ENCODE assay signal across 9 cellular contexts in genomic region chr19:38250821-38251563, GRCh38. TPM values are rescaled to one million over a fixed set of nuclear protein-coding genes. Genes with fewer than 3 reads are reported as not detected.
DNase-seq lines count a peak whose midpoint lies in the region; ATAC-seq, FAIRE-seq and TF ChIP-seq lines count a peak whose summit lies in the region.
"Had no signal": no experiment of that assay in that cellular context is flagged by ENCODE, and none has a peak within 500 bp of the region (broad histone marks: within the 10 kb centered on the region; RNA-seq: fewer than 3 reads in every experiment).

No MANE protein-coding gene starts in this region.

- peak; percentile 91 for DNase-seq in coronary artery (ENCODE audit: low spot score)
- DNase-seq in HepG2 (ENCODE audit: low spot score), result peak; percentile 82
- DNase-seq in spleen, result peak; percentile 84
- DNase-seq in H4 (ENCODE audit: low spot score), result no peak
- DNase-seq in HK-2 (ENCODE audit: unreplicated experiment), result no peak
- no peak for DNase-seq in Kasumi-1 (lab: John Stamatoyannopoulos, UW)

- H2AFZ ChIP-seq in Loucy (ENCODE audit: low read length) (peak overlapping the region; percentile 68; the same call in 1 of the 2 replicates), HepG2 (ENCODE audit: low read length) (no peak overlapping the region)

- no peaks in the 10 kb centered on the region for H3K79me2 ChIP-seq in Loucy (ENCODE audit: insufficient read depth, low read length)
- H3K79me2 ChIP-seq in HepG2 (ENCODE audit: insufficient read depth, low read length), result no peaks in the 10 kb centered on the region

- CTCF ChIA-PET in HepG2 (lab: Yijun Ruan, JAX; ENCODE audit: low intra/inter-chr PET ratio, low total read pairs), result no interaction called here

- TF ChIP-seq RAD21 in HepG2 (CRISPR knock-in tag; IDR thresholded peaks at IDR 0.05), result no peak

- TF ChIP-seq POLR2A in HepG2 (IDR thresholded peaks at IDR 0.05; ENCODE audit: insufficient read depth in 1 of 2, low read depth in 2 of 2, low read length in 2 of 2) (no peak), spleen (IDR thresholded peaks at IDR 0.05) (no peak)

- no peaks in the 10 kb centered on the region for H3F3A ChIP-seq in Loucy (ENCODE audit: low read depth)

- no peaks in the 10 kb centered on the region for H3K9me2 ChIP-seq in Loucy (replicated peaks; ENCODE audit: low read depth, low read length)

- no peak overlapping the region for H3K9ac ChIP-seq in Loucy (ENCODE audit: low read depth, low read length, poor library complexity, severe bottlenecking)
- H3K9ac ChIP-seq in HepG2 (ENCODE audit: insufficient read depth, low read depth, low read length), result 0 out of 2 replicates have a peak overlapping the region, but pooled peaks have one; percentile 1

- H3K27ac ChIP-seq in coronary artery (peak overlapping the region; percentile 85 to 97), HepG2 (ENCODE audit: extremely low read length, insufficient read depth, low read length) (no peak overlapping the region), spleen (peak overlapping the region; percentile 42 to 91 (median 82))
- H3K27ac ChIP-seq: HL-60 had no signal

- WGBS in HepG2 (ENCODE audit: low lambda C conversion rate), result 2% methylated on average over 13 of the region's 18 CpGs
- 51 to 85% (median 63%) methylated on average over 18 of the region's 18 CpGs for WGBS in spleen, 5 donors

- FAIRE-seq in HepG2 (lab: Jason Lieb, UNC), result peak; percentile 88

- intact Hi-C loops in HepG2 (cut with micrococcal nuclease; ENCODE audit: unreplicated experiment) (loop anchor here (5.0 kb wide), 1 partner anchor 71 kb away; no protein-coding TSS in a partner anchor), spleen (cut with DNase I; ENCODE audit: low total_unique reads) (no loop called here)

- H3K36me3 ChIP-seq in Loucy (ENCODE audit: insufficient read depth, low read length) (no peaks in the 10 kb centered on the region), HepG2 (replicated peaks in 1 of 2; ENCODE audit: control insufficient read depth in 1 of 2, insufficient read depth in 2 of 2, low read length in 2 of 2) (no peaks in the 10 kb centered on the region), spleen (no peaks in the 10 kb centered on the region)

- peak in 1 of 2 experiments; percentile 79; a peak in 2 of 4 replicates for TF ChIP-seq EP300 in HepG2 (IDR thresholded peaks at IDR 0.05; ENCODE audit: low read depth in 2 of 2, low read length in 2 of 2)
- TF ChIP-seq EP300 in HepG2 (CRISPR knock-in tag; IDR thresholded peaks at IDR 0.05; ENCODE audit: borderline replicate concordance), result peak; percentile 39; the same call in 1 of the 2 replicates

- H3K9me3 ChIP-seq in Loucy (ENCODE audit: insufficient read depth, low read depth, low read length) (no peaks in the 10 kb centered on the region), HepG2 (ENCODE audit: low read length) (no peaks in the 10 kb centered on the region), spleen (no peaks in the 10 kb centered on the region)

- peaks cover 25% of the 10 kb centered on the region for H3K4me1 ChIP-seq in Loucy (ENCODE audit: insufficient read depth, low read length, poor library complexity, severe bottlenecking)
- H3K4me1 ChIP-seq in HepG2 (ENCODE audit: insufficient read depth, low read length), result peaks cover 43% of the 10 kb centered on the region
- peaks cover 9 to 97% (median 50%) of the 10 kb centered on the region in 6 donors for H3K4me1 ChIP-seq in spleen

- H3K4me3 ChIP-seq in Loucy (ENCODE audit: low read length, poor library complexity, severe bottlenecking) (no peak overlapping the region), coronary artery (peak overlapping the region; percentile 82), HepG2 (replicated peaks in 1 of 3; ENCODE audit: insufficient read depth in 1 of 3, low read depth in 2 of 3, low read length in 3 of 3) (peak overlapping the region in 1 of 3 experiments; percentile 51; a peak in 1 of 6 replicates), spleen (peak overlapping the region in 4 of 8 donors; percentile 30 to 72 (median 61))

- H3K4me2 ChIP-seq in Loucy (ENCODE audit: low read depth, low read length, poor library complexity, severe bottlenecking) (peak overlapping the region; percentile 55), HepG2 (ENCODE audit: low read depth, low read length) (peak overlapping the region; percentile 60)

- peak; percentile 70 for ATAC-seq in HepG2
- no peak for ATAC-seq in HG02588 (IDR thresholded peaks at IDR 0.05; ENCODE audit: unreplicated experiment)

- no peaks in the 10 kb centered on the region for H3K27me3 ChIP-seq in Loucy (ENCODE audit: insufficient read depth, low read length, poor library complexity, severe bottlenecking)
- peaks cover 4 to 20% of the 10 kb centered on the region in 2 experiments; a peak in 3 of 5 replicates for H3K27me3 ChIP-seq in HepG2 (ENCODE audit: control insufficient read depth in 1 of 2, insufficient read depth in 2 of 2, low read length in 2 of 2)
- H3K27me3 ChIP-seq in spleen (replicated peaks in 1 of 7), result peaks cover 0 to 26% (median 2%) of the 10 kb centered on the region in 7 donors

- POLR2A ChIA-PET in HepG2 (lab: Yijun Ruan, JAX), result interaction anchor here (1.1 to 1.2 kb wide), 3 partner anchors 14 to 123 kb away, joined by 3 to 4 read pairs (median 3); partner anchors contain the start of gene PSMD8

- in situ Hi-C loops in HepG2 (cut with HindIII; ENCODE audit: extremely low pct_ligation_motif_present, low pct_unique_long_range_greater_than_20kb), result no loop called here

- H4K20me1 ChIP-seq in Loucy (ENCODE audit: insufficient read depth, low read length, poor library complexity, severe bottlenecking) (no peaks in the 10 kb centered on the region), HepG2 (ENCODE audit: insufficient read depth, low read length) (no peaks in the 10 kb centered on the region)

- TF ChIP-seq CTCF in Loucy (conservative IDR thresholded peaks at IDR 0.05; ENCODE audit: low read length), result no peak
- TF ChIP-seq CTCF in coronary artery (IDR thresholded peaks at IDR 0.05), result no peak
- no peak for TF ChIP-seq CTCF in HepG2 (CRISPR knock-in tag; IDR thresholded peaks at IDR 0.05)
- TF ChIP-seq CTCF in spleen (IDR thresholded peaks at IDR 0.05 in 8 of 11, conservative IDR thresholded peaks at IDR 0.05 in 3 of 11), result no peak

- no TSS peak for BruUV-seq in HepG2 (replicated peaks; lab: Mats Ljungman, UMichigan)

RNA-seq across cellular contexts. Expression of gene PPP1R14A, which starts 5.2 kb away (rescaled TPM):
- total RNA-seq in HepG2 (2016; rRNA removed; fragmentation: Illumina TruSeq; extraction: Trizol), result not detected in 2 replicates
- not detected in 2 replicates for total RNA-seq in HepG2 (2016; cell fraction: cytosol; rRNA removed; fragmentation: Illumina TruSeq; extraction: Trizol; ENCODE audit: low read depth)
- total RNA-seq in HepG2 (2016; cell fraction: insoluble cytoplasmic fraction; rRNA removed; fragmentation: Illumina TruSeq; extraction: Trizol), result not detected in 2 replicates
- not detected in 2 replicates for total RNA-seq in HepG2 (2016; cell fraction: membrane; rRNA removed; fragmentation: Illumina TruSeq; extraction: Trizol)
- not detected in 2 replicates for total RNA-seq in HepG2 (2016; cell fraction: nucleus; rRNA removed; fragmentation: Illumina TruSeq; extraction: Trizol)
- not detected in 2 replicates for polyA plus RNA-seq in HepG2 (2011; rRNA removed)
- polyA plus RNA-seq in HepG2 (2011; cell fraction: cytosol; rRNA removed), result not detected in 2 replicates
- not detected in 2 replicates for polyA plus RNA-seq in HepG2 (2011; cell fraction: nucleus; rRNA removed)
- polyA plus RNA-seq in HepG2 (2012), result not detected in 2 replicates
- not detected in 2 replicates for polyA plus RNA-seq in HepG2 (2016; cell fraction: cytosol; fragmentation: Illumina TruSeq; extraction: Trizol; ENCODE audit: low read depth)
- polyA plus RNA-seq in HepG2 (2016; cell fraction: insoluble cytoplasmic fraction; fragmentation: Illumina TruSeq; extraction: Trizol; ENCODE audit: low read depth), result not detected in 2 replicates
- not detected in 2 replicates for polyA plus RNA-seq in HepG2 (2016; cell fraction: membrane; fragmentation: Illumina TruSeq; extraction: Trizol; ENCODE audit: low read depth)
- not detected in 2 replicates for polyA plus RNA-seq in HepG2 (2016; cell fraction: nucleus; fragmentation: Illumina TruSeq; extraction: Trizol; ENCODE audit: insufficient read depth, low read depth)
- not detected in 2 replicates for polyA minus RNA-seq in HepG2 (2011; rRNA and poly(A)+ RNA removed; ENCODE audit: low replicate concordance)
- not detected in 2 replicates for polyA minus RNA-seq in HepG2 (2011; cell fraction: cytosol; rRNA and poly(A)+ RNA removed)
- polyA minus RNA-seq in HepG2 (2011; cell fraction: nucleus; rRNA and poly(A)+ RNA removed), result not detected in 2 replicates
- 100 to 1,000 TPM in 2 of 7 donors, 10 to 100 TPM in 5; 26.1 to 102 (median 54.5) TPM for total RNA-seq in spleen
- 100 to 1,000 TPM in 1 of 3 donors, 10 to 100 TPM in 2; 66.7 to 145 (median 97.2) TPM for polyA plus RNA-seq in spleen
- total RNA-seq in H4 (2014; rRNA removed; shearing (Covaris generic)), result not detected in 2 replicates

RNA-seq across cellular contexts. Expression of gene SPINT2, which starts 13.4 kb away (rescaled TPM):
- total RNA-seq in HepG2 (2016; rRNA removed; fragmentation: Illumina TruSeq; extraction: Trizol), result 0.24 and 0.31 TPM in 2 replicates
- total RNA-seq in HepG2 (2016; cell fraction: cytosol; rRNA removed; fragmentation: Illumina TruSeq; extraction: Trizol; ENCODE audit: low read depth), result 0.18 and 0.40 TPM in 2 replicates
- 0.30 and 0.37 TPM in 2 replicates for total RNA-seq in HepG2 (2016; cell fraction: insoluble cytoplasmic fraction; rRNA removed; fragmentation: Illumina TruSeq; extraction: Trizol)
- 0.22 TPM in 1 of 2 replicates, not detected in the other for total RNA-seq in HepG2 (2016; cell fraction: membrane; rRNA removed; fragmentation: Illumina TruSeq; extraction: Trizol)
- total RNA-seq in HepG2 (2016; cell fraction: nucleus; rRNA removed; fragmentation: Illumina TruSeq; extraction: Trizol), result 0.44 TPM in 1 of 2 replicates, not detected in the other
- polyA plus RNA-seq in HepG2 (2011; rRNA removed), result 0.77 and 0.97 TPM in 2 replicates
- polyA plus RNA-seq in HepG2 (2011; cell fraction: cytosol; rRNA removed), result 0.38 and 0.83 TPM in 2 replicates
- polyA plus RNA-seq in HepG2 (2011; cell fraction: nucleus; rRNA removed), result 0.21 and 0.35 TPM in 2 replicates
- 0.31 and 0.39 TPM in 2 replicates for polyA plus RNA-seq in HepG2 (2012)
- polyA plus RNA-seq in HepG2 (2016; cell fraction: cytosol; fragmentation: Illumina TruSeq; extraction: Trizol; ENCODE audit: low read depth), result not detected in 2 replicates
- 0.26 and 0.46 TPM in 2 replicates for polyA plus RNA-seq in HepG2 (2016; cell fraction: insoluble cytoplasmic fraction; fragmentation: Illumina TruSeq; extraction: Trizol; ENCODE audit: low read depth)
- polyA plus RNA-seq in HepG2 (2016; cell fraction: membrane; fragmentation: Illumina TruSeq; extraction: Trizol; ENCODE audit: low read depth), result 0.13 TPM in 1 of 2 replicates, not detected in the other
- 0.60 and 1.7 TPM in 2 replicates for polyA plus RNA-seq in HepG2 (2016; cell fraction: nucleus; fragmentation: Illumina TruSeq; extraction: Trizol; ENCODE audit: insufficient read depth, low read depth)
- 0.56 and 17.3 TPM in 2 replicates for polyA minus RNA-seq in HepG2 (2011; rRNA and poly(A)+ RNA removed; ENCODE audit: low replicate concordance)
- not detected in 2 replicates for polyA minus RNA-seq in HepG2 (2011; cell fraction: cytosol; rRNA and poly(A)+ RNA removed)
- polyA minus RNA-seq in HepG2 (2011; cell fraction: nucleus; rRNA and poly(A)+ RNA removed), result 0.26 TPM in 1 of 2 replicates, not detected in the other
- total RNA-seq in spleen, result 10 to 100 TPM; 41.2 to 87.8 (median 59.5) TPM
- 10 to 100 TPM; 63.2 to 82.9 (median 65.6) TPM for polyA plus RNA-seq in spleen
- total RNA-seq in H4 (2014; rRNA removed; shearing (Covaris generic)), result 1.1 TPM in 1 of 2 replicates, not detected in the other

RNA-seq across cellular contexts. Expression of gene DPF1, which starts 27.0 kb away (rescaled TPM):
- total RNA-seq in HepG2 (2016; rRNA removed; fragmentation: Illumina TruSeq; extraction: Trizol), result 1.7 and 3.2 TPM in 2 replicates
- 1.4 and 1.6 TPM in 2 replicates for total RNA-seq in HepG2 (2016; cell fraction: cytosol; rRNA removed; fragmentation: Illumina TruSeq; extraction: Trizol; ENCODE audit: low read depth)
- total RNA-seq in HepG2 (2016; cell fraction: insoluble cytoplasmic fraction; rRNA removed; fragmentation: Illumina TruSeq; extraction: Trizol), result 1.6 and 2.3 TPM in 2 replicates
- 2.0 and 2.8 TPM in 2 replicates for total RNA-seq in HepG2 (2016; cell fraction: membrane; rRNA removed; fragmentation: Illumina TruSeq; extraction: Trizol)
- 2.1 and 2.7 TPM in 2 replicates for total RNA-seq in HepG2 (2016; cell fraction: nucleus; rRNA removed; fragmentation: Illumina TruSeq; extraction: Trizol)
- 1.0 and 1.3 TPM in 2 replicates for polyA plus RNA-seq in HepG2 (2011; rRNA removed)
- 0.65 and 1.2 TPM in 2 replicates for polyA plus RNA-seq in HepG2 (2011; cell fraction: cytosol; rRNA removed)
- polyA plus RNA-seq in HepG2 (2011; cell fraction: nucleus; rRNA removed), result 3.3 and 3.6 TPM in 2 replicates
- polyA plus RNA-seq in HepG2 (2012), result 0.36 and 1.2 TPM in 2 replicates
- 1.1 TPM in 2 replicates for polyA plus RNA-seq in HepG2 (2016; cell fraction: cytosol; fragmentation: Illumina TruSeq; extraction: Trizol; ENCODE audit: low read depth)
- polyA plus RNA-seq in HepG2 (2016; cell fraction: insoluble cytoplasmic fraction; fragmentation: Illumina TruSeq; extraction: Trizol; ENCODE audit: low read depth), result 1.4 and 3.2 TPM in 2 replicates
- polyA plus RNA-seq in HepG2 (2016; cell fraction: membrane; fragmentation: Illumina TruSeq; extraction: Trizol; ENCODE audit: low read depth), result 1.4 and 1.7 TPM in 2 replicates
- polyA plus RNA-seq in HepG2 (2016; cell fraction: nucleus; fragmentation: Illumina TruSeq; extraction: Trizol; ENCODE audit: insufficient read depth, low read depth), result 4.1 and 5.7 TPM in 2 replicates
- polyA minus RNA-seq in HepG2 (2011; rRNA and poly(A)+ RNA removed; ENCODE audit: low replicate concordance), result 1.3 and 2.4 TPM in 2 replicates
- 0.62 and 0.69 TPM in 2 replicates for polyA minus RNA-seq in HepG2 (2011; cell fraction: cytosol; rRNA and poly(A)+ RNA removed)
- polyA minus RNA-seq in HepG2 (2011; cell fraction: nucleus; rRNA and poly(A)+ RNA removed), result 1.4 and 1.7 TPM in 2 replicates
- total RNA-seq in spleen, result not detected
- polyA plus RNA-seq in spleen, result under 1 TPM; 0.04 to 0.06 (median 0.06) TPM
- 5.1 and 7.2 TPM in 2 replicates for total RNA-seq in H4 (2014; rRNA removed; shearing (Covaris generic))

RNA-seq across cellular contexts. Expression of gene C19orf33, which starts 53.1 kb away (rescaled TPM):
- 2.8 and 3.3 TPM in 2 replicates for total RNA-seq in HepG2 (2016; rRNA removed; fragmentation: Illumina TruSeq; extraction: Trizol)
- 6.4 and 6.6 TPM in 2 replicates for total RNA-seq in HepG2 (2016; cell fraction: cytosol; rRNA removed; fragmentation: Illumina TruSeq; extraction: Trizol; ENCODE audit: low read depth)
- total RNA-seq in HepG2 (2016; cell fraction: insoluble cytoplasmic fraction; rRNA removed; fragmentation: Illumina TruSeq; extraction: Trizol), result 2.5 and 4.8 TPM in 2 replicates
- total RNA-seq in HepG2 (2016; cell fraction: membrane; rRNA removed; fragmentation: Illumina TruSeq; extraction: Trizol), result 4.6 and 6.3 TPM in 2 replicates
- total RNA-seq in HepG2 (2016; cell fraction: nucleus; rRNA removed; fragmentation: Illumina TruSeq; extraction: Trizol), result 3.4 and 3.9 TPM in 2 replicates
- polyA plus RNA-seq in HepG2 (2011; rRNA removed), result 2.5 and 3.2 TPM in 2 replicates
- 4.3 and 4.5 TPM in 2 replicates for polyA plus RNA-seq in HepG2 (2011; cell fraction: cytosol; rRNA removed)
- 1.1 and 1.5 TPM in 2 replicates for polyA plus RNA-seq in HepG2 (2011; cell fraction: nucleus; rRNA removed)
- polyA plus RNA-seq in HepG2 (2012), result 1.5 and 3.1 TPM in 2 replicates
- 7.0 and 8.9 TPM in 2 replicates for polyA plus RNA-seq in HepG2 (2016; cell fraction: cytosol; fragmentation: Illumina TruSeq; extraction: Trizol; ENCODE audit: low read depth)
- 3.1 and 5.6 TPM in 2 replicates for polyA plus RNA-seq in HepG2 (2016; cell fraction: insoluble cytoplasmic fraction; fragmentation: Illumina TruSeq; extraction: Trizol; ENCODE audit: low read depth)
- polyA plus RNA-seq in HepG2 (2016; cell fraction: membrane; fragmentation: Illumina TruSeq; extraction: Trizol; ENCODE audit: low read depth), result 4.1 and 4.8 TPM in 2 replicates
- polyA plus RNA-seq in HepG2 (2016; cell fraction: nucleus; fragmentation: Illumina TruSeq; extraction: Trizol; ENCODE audit: insufficient read depth, low read depth), result 2.8 TPM in 1 of 2 replicates, not detected in the other
- polyA minus RNA-seq in HepG2 (2011; rRNA and poly(A)+ RNA removed; ENCODE audit: low replicate concordance), result 14.8 TPM in 1 of 2 replicates, not detected in the other
- polyA minus RNA-seq in HepG2 (2011; cell fraction: cytosol; rRNA and poly(A)+ RNA removed), result not detected in 2 replicates
- 1.2 TPM in 1 of 2 replicates, not detected in the other for polyA minus RNA-seq in HepG2 (2011; cell fraction: nucleus; rRNA and poly(A)+ RNA removed)
- total RNA-seq in spleen, result 1 to 10 TPM in 5 of 7 donors, not detected in 2; 3.2 to 6.1 (median 4.1) TPM
- 10 to 100 TPM; 11.0 to 53.6 (median 11.2) TPM for polyA plus RNA-seq in spleen
- total RNA-seq in H4 (2014; rRNA removed; shearing (Covaris generic)), result 2.7 TPM in 1 of 2 replicates, not detected in the other

Comparison
In these comparisons a context has a peak if more than half of its experiments do, and no peak if none do; other contexts are left out.
1. DNase-seq: peak in coronary artery (single experiment), HepG2 (single experiment) and spleen (single experiment); none in H4 (single experiment), HK-2 (single experiment) and Kasumi-1 (0 of 2).
2. RNA of gene PPP1R14A, which starts 5.2 kb away (total RNA-seq): 26.1 to 102 TPM in spleen; not detected in HepG2 and not detected in H4; every median in the first group is over 10 times any median in the second.
3. RNA of gene SPINT2, which starts 13.4 kb away (total RNA-seq): 41.2 to 87.8 TPM in spleen; 1.1 TPM in H4 and 0.18 to 0.44 TPM in HepG2; every median in the first group is over 10 times any median in the second.